15 cellular contexts compared by ENCODE assay signal in genomic region chr6:158499601-158500000, GRCh38.
DNase-seq lines count a peak whose midpoint lies in the region; ATAC-seq and TF ChIP-seq lines count a peak whose summit lies in the region.
"Had no signal": no experiment of that assay in that cellular context is flagged by ENCODE, and none has a peak within 500 bp of the region (broad histone marks: within the 10 kb centered on the region; RNA-seq: fewer than 3 reads in every experiment).

No MANE protein-coding gene starts in this region.

- DNase-seq in activated CD8-positive, alpha-beta memory T cell treated with anti-CD3 and anti-CD28 coated beads, Interleukin-2, amount 50 U/mL, for 48 hours: peak; percentile 22
- no peak for DNase-seq in activated CD8-positive, alpha-beta memory T cell treated with anti-CD3 and anti-CD28 coated beads, Interleukin-2, amount 10 ng/mL, durations not matched to agents 7 days and 5 days
- DNase-seq in T-helper 17 cell: no peak
- no peak for DNase-seq in AML-193 (lab: John Stamatoyannopoulos, UW)
- DNase-seq in C1 segment of cervical spinal cord (lab: John Stamatoyannopoulos, UW): no peak
- DNase-seq in head of caudate nucleus: no peak
- DNase-seq: DMS 273 treated with DMSO at 0.1 percent for 48 hours, H9, Kasumi-1, NCI-H1105, NCI-H748 treated with DMSO at 0.1 percent for 48 hours, PC-9 had no signal

- no peaks in the 10 kb centered on the region for H3K27me3 Mint-ChIP-seq in activated CD8-positive, alpha-beta memory T cell treated with anti-CD3 and anti-CD28 coated beads, Interleukin-2, amount 10 ng/mL, durations not matched to agents 7 days and 5 days
- H3K27me3 Mint-ChIP-seq in T-helper 17 cell: no peaks in the 10 kb centered on the region
- H3K27me3 Mint-ChIP-seq in nephron (ENCODE audit: low read depth): no peaks in the 10 kb centered on the region
- H3K27me3 Mint-ChIP-seq: IgD-negative memory B cell had no signal

- no peaks in the 10 kb centered on the region for H3K9me3 Mint-ChIP-seq in activated CD8-positive, alpha-beta memory T cell treated with anti-CD3 and anti-CD28 coated beads, Interleukin-2, amount 10 ng/mL, durations not matched to agents 7 days and 5 days (ENCODE audit: low read depth)
- no peaks in the 10 kb centered on the region for H3K9me3 Mint-ChIP-seq in nephron
- H3K9me3 Mint-ChIP-seq: H9, IgD-negative memory B cell had no signal

- H3K9me3 ChIP-seq in T-helper 17 cell (ENCODE audit: control insufficient read depth, low read length, poor library complexity, severe bottlenecking): no peaks in the 10 kb centered on the region

- H3K4me3 Mint-ChIP-seq in activated CD8-positive, alpha-beta memory T cell treated with anti-CD3 and anti-CD28 coated beads, Interleukin-2, amount 10 ng/mL, durations not matched to agents 7 days and 5 days: no peak overlapping the region
- H3K4me3 Mint-ChIP-seq in T-helper 17 cell: no peak overlapping the region
- no peak overlapping the region for H3K4me3 Mint-ChIP-seq in nephron
- H3K4me3 Mint-ChIP-seq: H9, IgD-negative memory B cell had no signal

- no peak for ATAC-seq in activated CD8-positive, alpha-beta memory T cell treated with anti-CD3 and anti-CD28 coated beads, Interleukin-2, amount 10 ng/mL, durations not matched to agents 7 days and 5 days
- ATAC-seq in T-helper 17 cell (no peak), HG02885 (IDR thresholded peaks at IDR 0.05; ENCODE audit: poor library complexity, unreplicated experiment) (no peak)

- TF ChIP-seq CTCF in nephron (IDR thresholded peaks at IDR 0.05; ENCODE audit: unreplicated experiment in 3 of 3): no peak

- peaks cover 3% of the 10 kb centered on the region for H3K36me3 Mint-ChIP-seq in activated CD8-positive, alpha-beta memory T cell treated with anti-CD3 and anti-CD28 coated beads, Interleukin-2, amount 10 ng/mL, durations not matched to agents 7 days and 5 days
- peaks cover 6% of the 10 kb centered on the region for H3K36me3 Mint-ChIP-seq in T-helper 17 cell (ENCODE audit: low read depth)
- H3K36me3 Mint-ChIP-seq in nephron (ENCODE audit: low read depth): peaks cover 59% of the 10 kb centered on the region

- H3K4me1 Mint-ChIP-seq in activated CD8-positive, alpha-beta memory T cell treated with anti-CD3 and anti-CD28 coated beads, Interleukin-2, amount 10 ng/mL, durations not matched to agents 7 days and 5 days: no peaks in the 10 kb centered on the region
- H3K4me1 Mint-ChIP-seq in T-helper 17 cell: no peaks in the 10 kb centered on the region
- peaks cover 28% of the 10 kb centered on the region for H3K4me1 Mint-ChIP-seq in nephron

- no peak overlapping the region for H3K27ac Mint-ChIP-seq in activated CD8-positive, alpha-beta memory T cell treated with anti-CD3 and anti-CD28 coated beads, Interleukin-2, amount 10 ng/mL, durations not matched to agents 7 days and 5 days
- H3K27ac Mint-ChIP-seq in T-helper 17 cell (peak overlapping the region; percentile 37), nephron (peak overlapping the region; percentile 52 to 77 (median 64))
- H3K27ac Mint-ChIP-seq: IgD-negative memory B cell had no signal

- intact Hi-C loops in head of caudate nucleus (cut with DNase I): no loop called here

- CTCF ChIA-PET in activated CD8-positive, alpha-beta memory T cell treated with anti-CD3 and anti-CD28 coated beads, Interleukin-2, amount 10 ng/mL, durations not matched to agents 7 days and 5 days (lab: Charles Lee): interaction anchor here (1.3 kb wide), 1 partner anchor 279 kb away, joined by 4 read pairs; no protein-coding TSS in a partner anchor
